Comparison of ENCODE assay signal across 13 cellular contexts in genomic region chr1:93433407-93433961, GRCh38. TPM values are rescaled to one million over a fixed set of nuclear protein-coding genes. Genes with fewer than 3 reads are reported as not detected.
DNase-seq lines count a peak whose midpoint lies in the region; ATAC-seq, FAIRE-seq and TF ChIP-seq lines count a peak whose summit lies in the region.
"Had no signal": no experiment of that assay in that cellular context is flagged by ENCODE, and none has a peak within 500 bp of the region (broad histone marks: within the 10 kb centered on the region; RNA-seq: fewer than 3 reads in every experiment).

No MANE protein-coding gene starts in this region.

- H3K27me3 ChIP-seq in HepG2 (ENCODE audit: control insufficient read depth in 1 of 2, insufficient read depth in 2 of 2, low read length in 2 of 2) = no peaks in the 10 kb centered on the region; a peak in 1 of 5 replicates

- no peak overlapping the region for H3K27ac ChIP-seq in HepG2 (ENCODE audit: extremely low read length, insufficient read depth, low read length)

- H3K4me1 ChIP-seq in HepG2 (ENCODE audit: insufficient read depth, low read length) = peaks cover 14% of the 10 kb centered on the region; the same call in 1 of the 2 replicates

- DNase-seq in AG09309 (ENCODE audit: low read depth) (no peak), GM13977 (ENCODE audit: low spot score) (no peak), chondrocyte (ENCODE audit: low spot score) (no peak), HepG2 (ENCODE audit: low spot score) (no peak), frontal cortex (ENCODE audit: low spot score in 2 of 2) (no peak), occipital lobe (lab: John Stamatoyannopoulos, UW) (no peak), NCI-H2081 (lab: John Stamatoyannopoulos, UW) (no peak)
- DNase-seq: activated B cell treated with CpG ODN at 0.5 μM for 24 hours; activated effector memory CD4-positive, alpha-beta T cell treated with anti-CD3 and anti-CD28 coated beads, Interleukin-2, amount 50 U/mL, for 16 hours; cerebellar nuclear complex; NCI-H2081 treated with DMSO at 0.1 percent for 48 hours had no signal

- in situ Hi-C loops in GM13977 (cut with MboI; ENCODE audit: low pct_unique_long_range_greater_than_20kb, low sequenced_read_pairs, unreplicated experiment) (loop anchor here (25.0 kb wide), 1 partner anchor 404 kb away; no protein-coding TSS in a partner anchor), HepG2 (cut with HindIII; ENCODE audit: extremely low pct_ligation_motif_present, low pct_unique_long_range_greater_than_20kb) (loop anchor here (10.0 kb wide), 1 partner anchor 391 kb away; no protein-coding TSS in a partner anchor)

- BruUV-seq in HepG2 (replicated peaks; lab: Mats Ljungman, UMichigan) = no TSS peak

- no peaks in the 10 kb centered on the region for H3K9me3 ChIP-seq in HepG2 (ENCODE audit: low read length)

- TF ChIP-seq CTCF in AG09309 (IDR thresholded peaks at IDR 0.05; ENCODE audit: control insufficient read depth, insufficient read depth, low read depth, low read length, missing control alignments) = peak; percentile 13
- TF ChIP-seq CTCF in GM13977 (IDR thresholded peaks at IDR 0.05; ENCODE audit: extremely low read depth, insufficient read depth, missing control alignments) = peak; percentile 31
- peak; percentile 36 for TF ChIP-seq CTCF in chondrocyte (IDR thresholded peaks at IDR 0.05)
- TF ChIP-seq CTCF in HepG2 (CRISPR knock-in tag; IDR thresholded peaks at IDR 0.05) = peak; percentile 76

- WGBS in HepG2 (ENCODE audit: low lambda C conversion rate) = 0% methylated on average over 1 of the region's 5 CpGs

- peak overlapping the region; percentile 42; the same call in 1 of the 2 replicates for H3K4me2 ChIP-seq in HepG2 (ENCODE audit: low read depth, low read length)

- POLR2A ChIA-PET in HepG2 (lab: Yijun Ruan, JAX) = interaction anchor here (1.4 to 2.1 kb wide), 3 partner anchors 88 to 446 kb away, joined by 5 to 10 read pairs (median 9); partner anchors contain the start of genes DNTTIP2 and DR1

- H2AFZ ChIP-seq in HepG2 (ENCODE audit: low read length) = no peak overlapping the region

- ATAC-seq in HepG2 = peak; percentile 94
- no peak for ATAC-seq in GM19463 (IDR thresholded peaks at IDR 0.05; ENCODE audit: unreplicated experiment)

- H4K20me1 ChIP-seq in HepG2 (ENCODE audit: insufficient read depth, low read length) = no peaks in the 10 kb centered on the region

- H3K4me3 Mint-ChIP-seq in chondrocyte (ENCODE audit: unreplicated experiment) = no peak overlapping the region
- H3K4me3 Mint-ChIP-seq: activated B cell treated with CpG ODN at 0.5 μM for 24 hours; CD4-positive, alpha-beta memory T cell had no signal

- no peaks in the 10 kb centered on the region for H3K36me3 ChIP-seq in HepG2 (replicated peaks in 1 of 2; ENCODE audit: control insufficient read depth in 1 of 2, insufficient read depth in 2 of 2, low read length in 2 of 2)

- H3K27ac Mint-ChIP-seq in chondrocyte (ENCODE audit: unreplicated experiment) = no peak overlapping the region
- H3K27ac Mint-ChIP-seq: activated B cell treated with CpG ODN at 0.5 μM for 24 hours; CD4-positive, alpha-beta memory T cell had no signal

- no peaks in the 10 kb centered on the region for H3K36me3 Mint-ChIP-seq in chondrocyte (ENCODE audit: low read depth)
- H3K36me3 Mint-ChIP-seq: CD4-positive, alpha-beta memory T cell had no signal

- CTCF ChIA-PET in HepG2 (lab: Yijun Ruan, JAX; ENCODE audit: low intra/inter-chr PET ratio, low total read pairs) = no interaction called here

- no peak overlapping the region for H3K4me3 ChIP-seq in AG09309 (ENCODE audit: control insufficient read depth, low read depth, low read length)
- H3K4me3 ChIP-seq in HepG2 (replicated peaks in 1 of 3; ENCODE audit: insufficient read depth in 1 of 3, low read depth in 2 of 3, low read length in 3 of 3) = no peak overlapping the region

- TF ChIP-seq EP300 in HepG2 (IDR thresholded peaks at IDR 0.05; ENCODE audit: low read depth in 2 of 2, low read length in 2 of 2) (no peak), HepG2 (CRISPR knock-in tag; IDR thresholded peaks at IDR 0.05; ENCODE audit: borderline replicate concordance) (no peak)

- H3K9ac ChIP-seq in HepG2 (ENCODE audit: insufficient read depth, low read depth, low read length) = no peak overlapping the region

- 0 out of 2 replicates have a peak, but pooled peaks have one; percentile 23 for TF ChIP-seq RAD21 in HepG2 (CRISPR knock-in tag; IDR thresholded peaks at IDR 0.05)

- peaks cover 4% of the 10 kb centered on the region for H3K4me1 Mint-ChIP-seq in chondrocyte (ENCODE audit: low read depth)

- H3K27me3 Mint-ChIP-seq in chondrocyte (ENCODE audit: low read depth) = no peaks in the 10 kb centered on the region

- H3K9me3 Mint-ChIP-seq in chondrocyte (ENCODE audit: low read depth) = no peaks in the 10 kb centered on the region
- H3K9me3 Mint-ChIP-seq: activated B cell treated with CpG ODN at 0.5 μM for 24 hours; CD4-positive, alpha-beta memory T cell had no signal

- no peak for FAIRE-seq in HepG2 (lab: Jason Lieb, UNC)
- FAIRE-seq in frontal cortex (lab: Jason Lieb, UNC) = no peak

- H3K79me2 ChIP-seq in HepG2 (ENCODE audit: insufficient read depth, low read length) = no peaks in the 10 kb centered on the region

- intact Hi-C loops in HepG2 (cut with micrococcal nuclease; ENCODE audit: unreplicated experiment) = no loop called here

- TF ChIP-seq POLR2A in HepG2 (IDR thresholded peaks at IDR 0.05; ENCODE audit: insufficient read depth in 1 of 2, low read depth in 2 of 2, low read length in 2 of 2) = no peak

TF ChIP-seq in HepG2, 621 proteins besides CTCF, POLR2A, EP300 and RAD21 (continues in another document):
- TF ChIP-seq ZNF572 (CRISPR knock-in tag; IDR thresholded peaks at IDR 0.05) (0 out of 2 replicates have a peak, but pooled peaks have one; percentile 47), ZNF546 (CRISPR knock-in tag; conservative IDR thresholded peaks at IDR 0.05) (no peak), ZNF788 (CRISPR knock-in tag; IDR thresholded peaks at IDR 0.05; ENCODE audit: borderline replicate concordance) (0 out of 2 replicates have a peak, but pooled peaks have one; percentile 29), TAF1 (CRISPR knock-in tag; IDR thresholded peaks at IDR 0.05) (0 out of 2 replicates have a peak, but pooled peaks have one; percentile 19), CEBPG (CRISPR knock-in tag; IDR thresholded peaks at IDR 0.05) (0 out of 2 replicates have a peak, but pooled peaks have one; percentile 12), HIC2 (CRISPR knock-in tag; IDR thresholded peaks at IDR 0.05; ENCODE audit: low read depth) (0 out of 2 replicates have a peak, but pooled peaks have one; percentile 19), ZNF207 (IDR thresholded peaks at IDR 0.05; ENCODE audit: borderline replicate concordance) (no peak)

RNA-seq across cellular contexts. Expression of gene FNBP1L, which starts 14.4 kb away (rescaled TPM):
- total RNA-seq in chondrocyte = 46.8 to 48.3 TPM (median 47.3 TPM) in 3 replicates
- total RNA-seq in HepG2 (2016; rRNA removed; fragmentation: Illumina TruSeq; extraction: Trizol) = 27.1 and 41.3 TPM in 2 replicates
- 2.3 and 3.3 TPM in 2 replicates for total RNA-seq in HepG2 (2016; cell fraction: cytosol; rRNA removed; fragmentation: Illumina TruSeq; extraction: Trizol; ENCODE audit: low read depth)
- total RNA-seq in HepG2 (2016; cell fraction: insoluble cytoplasmic fraction; rRNA removed; fragmentation: Illumina TruSeq; extraction: Trizol) = 27.1 and 40.1 TPM in 2 replicates
- total RNA-seq in HepG2 (2016; cell fraction: membrane; rRNA removed; fragmentation: Illumina TruSeq; extraction: Trizol) = 10.8 and 11.9 TPM in 2 replicates
- 28.0 and 31.5 TPM in 2 replicates for total RNA-seq in HepG2 (2016; cell fraction: nucleus; rRNA removed; fragmentation: Illumina TruSeq; extraction: Trizol)
- 21.6 and 24.1 TPM in 2 replicates for polyA plus RNA-seq in HepG2 (2011; rRNA removed)
- polyA plus RNA-seq in HepG2 (2011; cell fraction: cytosol; rRNA removed) = 10.5 and 18.1 TPM in 2 replicates
- 12.7 and 16.6 TPM in 2 replicates for polyA plus RNA-seq in HepG2 (2011; cell fraction: nucleus; rRNA removed)
- polyA plus RNA-seq in HepG2 (2012) = 28.0 and 34.5 TPM in 2 replicates
- polyA plus RNA-seq in HepG2 (2016; cell fraction: cytosol; fragmentation: Illumina TruSeq; extraction: Trizol; ENCODE audit: low read depth) = 1.2 and 1.5 TPM in 2 replicates
- polyA plus RNA-seq in HepG2 (2016; cell fraction: insoluble cytoplasmic fraction; fragmentation: Illumina TruSeq; extraction: Trizol; ENCODE audit: low read depth) = 31.4 and 32.8 TPM in 2 replicates
- 5.1 and 5.4 TPM in 2 replicates for polyA plus RNA-seq in HepG2 (2016; cell fraction: membrane; fragmentation: Illumina TruSeq; extraction: Trizol; ENCODE audit: low read depth)
- 22.9 and 23.6 TPM in 2 replicates for polyA plus RNA-seq in HepG2 (2016; cell fraction: nucleus; fragmentation: Illumina TruSeq; extraction: Trizol; ENCODE audit: insufficient read depth, low read depth)
- 8.9 and 25.8 TPM in 2 replicates for polyA minus RNA-seq in HepG2 (2011; rRNA and poly(A)+ RNA removed; ENCODE audit: low replicate concordance)
- polyA minus RNA-seq in HepG2 (2011; cell fraction: cytosol; rRNA and poly(A)+ RNA removed) = 21.8 and 28.5 TPM in 2 replicates
- polyA minus RNA-seq in HepG2 (2011; cell fraction: nucleus; rRNA and poly(A)+ RNA removed) = 101 and 102 TPM in 2 replicates
- total RNA-seq in frontal cortex = 254 TPM
- 280 TPM for total RNA-seq in occipital lobe

Comparison
In these comparisons a context has a peak if more than half of its experiments do, and no peak if none do; other contexts are left out.
1. CTCF ChIP-seq: peak in every context shown above with its lines; median percentile 76 in HepG2; 36 in chondrocyte; 31 in GM13977; 13 in AG09309.